Comparison of ENCODE assay signal across 25 cellular contexts in genomic region chr12:17665839-17666238, GRCh38.
A peak's percentile ranks its signal among the peaks of the same experiment; 100 is the strongest.
DNase-seq lines count a peak whose midpoint lies in the region; ATAC-seq and TF ChIP-seq lines count a peak whose summit lies in the region.
"Had no signal": no experiment of that assay in that cellular context is flagged by ENCODE, and none has a peak within 500 bp of the region (broad histone marks: within the 10 kb centered on the region; RNA-seq: fewer than 3 reads in every experiment).

No MANE protein-coding gene starts in this region.

- peak; percentile 9 for ATAC-seq in stimulated activated naive CD8-positive, alpha-beta T cell treated with anti-CD3 and anti-CD28 coated beads, Interleukin-15, amount 100 ng/mL, for 72 hours
- no peak for ATAC-seq in stimulated activated naive CD8-positive, alpha-beta T cell treated with anti-CD3 and anti-CD28 coated beads, Interleukin-15, Interleukin-2, amounts not matched to agents 100 U/mL and 50 U/mL, for 24 hours
- ATAC-seq in sciatic nerve (peak; percentile 28), upper lobe of left lung (ENCODE audit: low FRiP score in 2 of 2) (peak; percentile 36 to 80), aorta (ENCODE audit: low FRiP score) (peak; percentile 51), mucosa of descending colon (no peak), GM18867 (IDR thresholded peaks at IDR 0.05; ENCODE audit: unreplicated experiment) (no peak), HG03565 (IDR thresholded peaks at IDR 0.05; ENCODE audit: unreplicated experiment) (no peak)
- ATAC-seq: A549, GM12878 had no signal

- intact Hi-C loops in sciatic nerve (cut with DNase I): no loop called here
- intact Hi-C loops in aorta (cut with DNase I): no loop called here
- intact Hi-C loops in mucosa of descending colon (cut with DNase I, micrococcal nuclease): no loop called here

- no peak overlapping the region for H3K4me3 ChIP-seq in upper lobe of left lung
- H3K4me3 ChIP-seq in aorta (ENCODE audit: low read length in 2 of 2): no peak overlapping the region
- H3K4me3 ChIP-seq in mucosa of descending colon: no peak overlapping the region
- H3K4me3 ChIP-seq: A549; BLaER1 treated with 17β-estradiol and CSF1 and Interleukin-3, amounts not matched to agents 10 nM and 100 nM; GM12878 had no signal

- H3K4me1 Mint-ChIP-seq in stimulated activated naive CD8-positive, alpha-beta T cell treated with anti-CD3 and anti-CD28 coated beads, Interleukin-15, amount 100 ng/mL, for 72 hours: no peaks in the 10 kb centered on the region
- H3K4me1 Mint-ChIP-seq: CD14-positive monocyte; CD8-positive, alpha-beta memory T cell had no signal

- H3K27ac ChIP-seq in upper lobe of left lung (no peak overlapping the region), aorta (ENCODE audit: low read depth in 1 of 2, low read length in 2 of 2) (no peak overlapping the region)
- H3K27ac ChIP-seq: A549; BLaER1 treated with 17β-estradiol and CSF1 and Interleukin-3, amounts not matched to agents 10 nM and 100 nM had no signal

- H3K36me3 ChIP-seq in upper lobe of left lung (no peaks in the 10 kb centered on the region), aorta (ENCODE audit: control insufficient read depth in 1 of 2, insufficient read depth in 2 of 2, low read length in 1 of 2) (no peaks in the 10 kb centered on the region), mucosa of descending colon (ENCODE audit: low read depth) (no peaks in the 10 kb centered on the region)
- H3K36me3 ChIP-seq: BE2C; BLaER1 treated with 17β-estradiol and CSF1 and Interleukin-3, amounts not matched to agents 10 nM and 100 nM had no signal

- 83 to 88% methylated on average over 9 of the region's 9 CpGs for WGBS in upper lobe of left lung, 2 donors
- WGBS in aorta, 2 donors: 88 to 91% methylated on average over 9 of the region's 9 CpGs

- H3K27me3 Mint-ChIP-seq in stimulated activated naive CD8-positive, alpha-beta T cell treated with anti-CD3 and anti-CD28 coated beads, Interleukin-15, amount 100 ng/mL, for 72 hours: no peaks in the 10 kb centered on the region
- H3K27me3 Mint-ChIP-seq: CD4-positive, alpha-beta T cell; CD8-positive, alpha-beta memory T cell had no signal

- no peak for DNase-seq in stimulated activated naive CD8-positive, alpha-beta T cell treated with anti-CD3 and anti-CD28 coated beads, Interleukin-15, amount 100 ng/mL, for 72 hours
- no peak for DNase-seq in stimulated activated naive CD8-positive, alpha-beta T cell treated with anti-CD3 and anti-CD28 coated beads, Interleukin-15, Interleukin-2, amounts not matched to agents 100 U/mL and 50 U/mL, for 24 hours
- DNase-seq in sciatic nerve (ENCODE audit: low spot score) (no peak), upper lobe of left lung (peak in 1 of 2 donors; percentile 31), aorta (no peak), mucosa of descending colon (no peak)
- DNase-seq: 8988T; ACHN; AML-193; BE2C; CD4-positive, alpha-beta T cell; CD8-positive, alpha-beta memory T cell; DMS 273 treated with DMSO at 0.1 percent for 48 hours; DMS79; EL; GDM1; GOT3; H7; HCEC 1CT had no signal

- no peaks in the 10 kb centered on the region for H3K9me3 Mint-ChIP-seq in stimulated activated naive CD8-positive, alpha-beta T cell treated with anti-CD3 and anti-CD28 coated beads, Interleukin-15, amount 100 ng/mL, for 72 hours

- TF ChIP-seq CTCF in upper lobe of left lung (IDR thresholded peaks at IDR 0.05) (no peak), mucosa of descending colon (IDR thresholded peaks at IDR 0.05) (no peak)

- TF ChIP-seq EP300 in upper lobe of left lung (IDR thresholded peaks at IDR 0.05): no peak

- no peak overlapping the region for H3K27ac Mint-ChIP-seq in stimulated activated naive CD8-positive, alpha-beta T cell treated with anti-CD3 and anti-CD28 coated beads, Interleukin-15, amount 100 ng/mL, for 72 hours
- H3K27ac Mint-ChIP-seq: CD14-positive monocyte; CD4-positive, alpha-beta T cell; CD8-positive, alpha-beta memory T cell had no signal

- H3K27me3 ChIP-seq in upper lobe of left lung (no peaks in the 10 kb centered on the region), aorta (ENCODE audit: control insufficient read depth in 1 of 2, insufficient read depth in 2 of 2, low read length in 1 of 2) (no peaks in the 10 kb centered on the region)
- H3K27me3 ChIP-seq: BE2C; BLaER1 treated with 17β-estradiol and CSF1 and Interleukin-3, amounts not matched to agents 10 nM and 100 nM had no signal

- H3K9me3 ChIP-seq in upper lobe of left lung: no peaks in the 10 kb centered on the region
- H3K9me3 ChIP-seq in aorta (ENCODE audit: control insufficient read depth, low read length): no peaks in the 10 kb centered on the region
- H3K9me3 ChIP-seq in mucosa of descending colon: peaks cover 2% of the 10 kb centered on the region
- H3K9me3 ChIP-seq: A549; BE2C; BLaER1 treated with 17β-estradiol and CSF1 and Interleukin-3, amounts not matched to agents 10 nM and 100 nM had no signal

- TF ChIP-seq POLR2A in upper lobe of left lung (IDR thresholded peaks at IDR 0.05): no peak

- no peaks in the 10 kb centered on the region for H3K4me1 ChIP-seq in upper lobe of left lung
- no peaks in the 10 kb centered on the region for H3K4me1 ChIP-seq in aorta (ENCODE audit: control insufficient read depth in 1 of 2, insufficient read depth in 2 of 2, low read length in 2 of 2)
- no peaks in the 10 kb centered on the region for H3K4me1 ChIP-seq in mucosa of descending colon (ENCODE audit: low read depth)
- H3K4me1 ChIP-seq: A549, BE2C had no signal

- H3K4me3 Mint-ChIP-seq in stimulated activated naive CD8-positive, alpha-beta T cell treated with anti-CD3 and anti-CD28 coated beads, Interleukin-15, amount 100 ng/mL, for 72 hours: no peak overlapping the region
- H3K4me3 Mint-ChIP-seq: CD14-positive monocyte; CD4-positive, alpha-beta T cell; CD8-positive, alpha-beta memory T cell had no signal

Comparison
In these comparisons a context has a peak if more than half of its experiments do, and no peak if none do; other contexts are left out.
1. ATAC-seq: peak in stimulated activated naive CD8-positive, alpha-beta T cell treated with anti-CD3 and anti-CD28 coated beads, Interleukin-15, amount 100 ng/mL, for 72 hours (single experiment), sciatic nerve (single experiment), upper lobe of left lung (2 of 2) and aorta (single experiment); none in stimulated activated naive CD8-positive, alpha-beta T cell treated with anti-CD3 and anti-CD28 coated beads, Interleukin-15, Interleukin-2, amounts not matched to agents 100 U/mL and 50 U/mL, for 24 hours (single experiment), mucosa of descending colon (single experiment), GM18867 (single experiment) and HG03565 (single experiment).